In genomic region chr3:147421184-147421912, GRCh38 we compare ENCODE assay signal across 19 cellular contexts. TPM values are rescaled to one million over a fixed set of nuclear protein-coding genes. Genes with fewer than 3 reads are reported as not detected.
DNase-seq lines count a peak whose midpoint lies in the region; ATAC-seq and TF ChIP-seq lines count a peak whose summit lies in the region.
"Had no signal": no experiment of that assay in that cellular context is flagged by ENCODE, and none has a peak within 500 bp of the region (broad histone marks: within the 10 kb centered on the region; RNA-seq: fewer than 3 reads in every experiment).

No MANE protein-coding gene starts in this region.

- DNase-seq in GM20000 (ENCODE audit: low spot score) (peak; percentile 7), astrocyte of the cerebellum (ENCODE audit: low read depth) (no peak), psoas muscle (no peak), NCI-H1417 treated with DMSO at 0.1 percent for 48 hours (lab: John Stamatoyannopoulos, UW) (no peak), Calu3 (no peak), NCI-H1436 (lab: John Stamatoyannopoulos, UW) (no peak), NCI-H2107 (lab: John Stamatoyannopoulos, UW) (no peak)
- DNase-seq: activated CD4-positive, alpha-beta T cell treated with anti-CD3 and anti-CD28 coated beads, Interleukin-2, amount 50 U/mL, for 48 hours; activated naive CD4-positive, alpha-beta T cell treated with anti-CD3 and anti-CD28 coated beads for 36 hours; CD4-positive, alpha-beta T cell; effector CD4-positive, alpha-beta T cell; MV-4-11; RPMI8226; T-helper 9 cell had no signal

- TF ChIP-seq CTCF in GM20000 (IDR thresholded peaks at IDR 0.05; ENCODE audit: extremely low read depth, missing control alignments) (no peak), astrocyte of the cerebellum (IDR thresholded peaks at IDR 0.05; ENCODE audit: low read depth, low read length, missing control alignments) (no peak), psoas muscle (IDR thresholded peaks at IDR 0.05) (no peak), Calu3 (IDR thresholded peaks at IDR 0.05; ENCODE audit: unreplicated experiment) (no peak)

- H3K9ac ChIP-seq in iPS-15b (ENCODE audit: low read depth, low read length), result no peak overlapping the region

- H3K36me3 Mint-ChIP-seq in Calu3 (ENCODE audit: insufficient read depth, unreplicated experiment), result no peaks in the 10 kb centered on the region

- H3K4me3 ChIP-seq in astrocyte of the cerebellum (ENCODE audit: low read depth, low read length) (peak overlapping the region; percentile 46), iPS-15b (ENCODE audit: low read depth, low read length) (peak overlapping the region; percentile 45), psoas muscle (peak overlapping the region; percentile 60)
- H3K4me3 ChIP-seq: lung had no signal

- H3K9me3 ChIP-seq in iPS-15b (ENCODE audit: control insufficient read depth, insufficient read depth, low read length), result no peaks in the 10 kb centered on the region
- H3K9me3 ChIP-seq in psoas muscle, result no peaks in the 10 kb centered on the region

- no peak overlapping the region for H3K27ac Mint-ChIP-seq in Calu3 (ENCODE audit: unreplicated experiment)
- H3K27ac Mint-ChIP-seq: activated naive CD4-positive, alpha-beta T cell treated with anti-CD3 and anti-CD28 coated beads for 36 hours; CD4-positive, alpha-beta T cell had no signal

- peaks cover 4% of the 10 kb centered on the region for H3K4me1 ChIP-seq in iPS-15b (ENCODE audit: control insufficient read depth, insufficient read depth, low read length)
- H3K4me1 ChIP-seq in psoas muscle, result peaks cover 5% of the 10 kb centered on the region

- no peaks in the 10 kb centered on the region for H3K36me3 ChIP-seq in iPS-15b (ENCODE audit: control insufficient read depth, insufficient read depth, low read length)
- no peaks in the 10 kb centered on the region for H3K36me3 ChIP-seq in psoas muscle (ENCODE audit: insufficient read depth in 1 of 2, low read depth in 1 of 2)
- H3K36me3 ChIP-seq: gastroesophageal sphincter had no signal

- peaks cover 99% of the 10 kb centered on the region for H3K27me3 ChIP-seq in iPS-15b (ENCODE audit: control insufficient read depth, insufficient read depth, low read length)
- peaks cover 0 to 44% (median 11%) of the 10 kb centered on the region in 3 donors for H3K27me3 ChIP-seq in psoas muscle (ENCODE audit: insufficient read depth in 3 of 3, low read length in 2 of 3)

- no peaks in the 10 kb centered on the region for H3K4me1 Mint-ChIP-seq in Calu3 (ENCODE audit: low read depth, unreplicated experiment)

- intact Hi-C loops in psoas muscle (cut with DNase I), result no loop called here
- intact Hi-C loops in Calu3 (cut with micrococcal nuclease; ENCODE audit: unreplicated experiment), result no loop called here

- H3K4me3 Mint-ChIP-seq in Calu3 (ENCODE audit: low read depth, unreplicated experiment), result no peak overlapping the region
- H3K4me3 Mint-ChIP-seq: activated naive CD4-positive, alpha-beta T cell treated with anti-CD3 and anti-CD28 coated beads for 36 hours; CD4-positive, alpha-beta T cell had no signal

- peak overlapping the region; percentile 48 for H3K27ac ChIP-seq in psoas muscle
- H3K27ac ChIP-seq: gastroesophageal sphincter had no signal

- peaks cover 6% of the 10 kb centered on the region for H3K9me3 Mint-ChIP-seq in Calu3 (ENCODE audit: low read depth, unreplicated experiment)
- H3K9me3 Mint-ChIP-seq: CD4-positive, alpha-beta T cell had no signal

- BruUV-seq in Calu3 (replicated peaks; lab: Mats Ljungman, UMichigan), result no TSS peak

- peak; percentile 48 to 74 (median 65) for ATAC-seq in psoas muscle
- ATAC-seq: gastroesophageal sphincter had no signal

- 23 to 28% (median 25%) methylated on average over 47 to 53 of the region's 53 CpGs for WGBS in psoas muscle, 3 donors

- CTCF ChIA-PET in Calu3 (lab: Charles Lee), result no interaction called here

- H3K27me3 Mint-ChIP-seq in Calu3 (ENCODE audit: unreplicated experiment), result no peaks in the 10 kb centered on the region

- in situ Hi-C loops in astrocyte of the cerebellum (cut with HindIII; ENCODE audit: low sequenced_read_pairs), result loop anchor here (10.0 kb wide), 1 partner anchor 663 kb away; no protein-coding TSS in a partner anchor

RNA-seq across cellular contexts. Expression of gene ZIC1, which starts 12.2 kb away (rescaled TPM):
- total RNA-seq in psoas muscle, result 1 to 10 TPM; 3.5 to 7.3 (median 5.1) TPM
- 10 to 100 TPM in 1 of 3 donors, 1 to 10 TPM in 2; 2.3 to 10.2 (median 3.5) TPM for polyA plus RNA-seq in psoas muscle
- total RNA-seq in Calu3 (2022), result not detected in 2 replicates
- total RNA-seq: activated naive CD4-positive, alpha-beta T cell treated with anti-CD3 and anti-CD28 coated beads for 36 hours; CD4-positive, alpha-beta T cell; lung; NCI-H460; renal cortical epithelial cell had no signal

RNA-seq across cellular contexts. Expression of gene ZIC4, which starts 15.0 kb away (rescaled TPM):
- total RNA-seq in psoas muscle (under 1 TPM; 0.15 to 0.73 (median 0.57) TPM), Calu3 (2022) (not detected in 2 replicates)
- under 1 TPM; 0.10 to 1.00 (median 0.13) TPM for polyA plus RNA-seq in psoas muscle
- total RNA-seq: activated naive CD4-positive, alpha-beta T cell treated with anti-CD3 and anti-CD28 coated beads for 36 hours; CD4-positive, alpha-beta T cell; lung; NCI-H460; renal cortical epithelial cell had no signal
- polyA plus RNA-seq: lung had no signal
